8 cellular contexts compared by ENCODE assay signal in the genomic region with DNA sequence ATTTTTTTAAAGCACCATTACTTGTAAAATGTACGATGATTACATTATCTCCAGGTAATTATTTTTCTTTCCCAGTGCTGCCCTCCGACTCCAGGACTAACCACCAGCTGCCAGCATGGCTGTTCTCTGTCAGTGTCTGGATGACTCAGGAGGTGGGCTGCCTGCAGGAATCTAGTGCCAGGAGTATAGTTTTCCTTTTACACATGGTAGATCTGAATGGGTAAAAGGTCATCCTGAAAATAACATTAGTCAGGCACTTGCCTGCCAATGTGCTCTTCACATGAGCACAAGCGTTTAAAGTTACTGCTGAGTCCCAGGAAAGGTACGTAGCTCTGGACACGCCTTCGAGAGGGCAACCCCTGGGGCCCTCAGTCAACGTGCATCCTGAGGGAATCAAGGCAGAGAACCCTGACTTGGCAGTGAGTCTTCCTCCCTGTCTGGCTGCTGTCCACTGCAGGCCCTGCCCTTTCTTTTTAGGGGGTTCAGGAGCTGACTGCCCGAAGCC. TPM values are rescaled to one million over a fixed set of nuclear protein-coding genes. Genes with fewer than 3 reads are reported as not detected.
DNase-seq lines count a peak whose midpoint lies in the region; ATAC-seq and TF ChIP-seq lines count a peak whose summit lies in the region.

No MANE protein-coding gene starts in this region.

- no peaks in the 10 kb centered on the region for H3K9me3 Mint-ChIP-seq in activated T-helper 17 cell treated with anti-CD3 and anti-CD28 coated beads, Interleukin-2, amount 50 U/mL, for 72 hours
- no peaks in the 10 kb centered on the region for H3K9me3 Mint-ChIP-seq in stimulated activated memory B cell treated with anti-CD40 and anti-IgM and Interleukin-4, amounts not matched to agents 10 μg/mL and 1 μg/mL and 100 μg/mL, for 72 hours

- no peaks in the 10 kb centered on the region for H3K27me3 ChIP-seq in left ventricle myocardium inferior (ENCODE audit: low read depth)

- peaks cover 16% of the 10 kb centered on the region for H3K36me3 ChIP-seq in left ventricle myocardium inferior

- peak overlapping the region; percentile 78 for H3K4me3 ChIP-seq in left ventricle myocardium inferior

- no peak for TF ChIP-seq CTCF in left ventricle myocardium inferior (IDR thresholded peaks at IDR 0.05; ENCODE audit: borderline replicate concordance)

- H3K4me3 Mint-ChIP-seq in activated T-helper 17 cell treated with anti-CD3 and anti-CD28 coated beads, Interleukin-2, amount 50 U/mL, for 72 hours = peak overlapping the region; percentile 83
- H3K4me3 Mint-ChIP-seq in stimulated activated memory B cell treated with anti-CD40 and anti-IgM and Interleukin-4, amounts not matched to agents 10 μg/mL and 1 μg/mL and 100 μg/mL, for 72 hours = peak overlapping the region; percentile 95

- peaks cover 71% of the 10 kb centered on the region for H3K4me1 ChIP-seq in left ventricle myocardium inferior

- peaks cover 58% of the 10 kb centered on the region for H3K4me1 Mint-ChIP-seq in activated T-helper 17 cell treated with anti-CD3 and anti-CD28 coated beads, Interleukin-2, amount 50 U/mL, for 72 hours
- H3K4me1 Mint-ChIP-seq in stimulated activated memory B cell treated with anti-CD40 and anti-IgM and Interleukin-4, amounts not matched to agents 10 μg/mL and 1 μg/mL and 100 μg/mL, for 72 hours = peaks cover 68% of the 10 kb centered on the region

- peak overlapping the region; percentile 94 for H3K27ac ChIP-seq in left ventricle myocardium inferior (replicated peaks)

- ATAC-seq in activated T-helper 17 cell treated with anti-CD3 and anti-CD28 coated beads, Interleukin-2, amount 50 U/mL, for 72 hours (replicated peaks) = no peak
- no peak for ATAC-seq in stimulated activated memory B cell treated with anti-CD40 and anti-IgM and Interleukin-4, amounts not matched to agents 10 μg/mL and 1 μg/mL and 100 μg/mL, for 72 hours
- ATAC-seq in HG03342 (IDR thresholded peaks at IDR 0.05; ENCODE audit: unreplicated experiment) = no peak

- DNase-seq in HPDE6-E6E7 (ENCODE audit: extremely low spot score) (peak; percentile 76), left ventricle myocardium inferior (no peak), mucosa of gallbladder (ENCODE audit: low spot score) (no peak), cerebellum (ENCODE audit: low spot score) (no peak)
- DNase-seq in activated effector memory CD4-positive, alpha-beta T cell treated with anti-CD3 and anti-CD28 coated beads, Interleukin-2, amount 50 U/mL, for 16 hours = no peak

- H3K9me3 ChIP-seq in left ventricle myocardium inferior (replicated peaks) = no peaks in the 10 kb centered on the region

- peaks cover 82% of the 10 kb centered on the region for H3K36me3 Mint-ChIP-seq in activated T-helper 17 cell treated with anti-CD3 and anti-CD28 coated beads, Interleukin-2, amount 50 U/mL, for 72 hours (ENCODE audit: low read depth)
- H3K36me3 Mint-ChIP-seq in stimulated activated memory B cell treated with anti-CD40 and anti-IgM and Interleukin-4, amounts not matched to agents 10 μg/mL and 1 μg/mL and 100 μg/mL, for 72 hours = peaks cover 22% of the 10 kb centered on the region

- no peaks in the 10 kb centered on the region for H3K27me3 Mint-ChIP-seq in activated T-helper 17 cell treated with anti-CD3 and anti-CD28 coated beads, Interleukin-2, amount 50 U/mL, for 72 hours
- no peaks in the 10 kb centered on the region for H3K27me3 Mint-ChIP-seq in stimulated activated memory B cell treated with anti-CD40 and anti-IgM and Interleukin-4, amounts not matched to agents 10 μg/mL and 1 μg/mL and 100 μg/mL, for 72 hours

- intact Hi-C loops in left ventricle myocardium inferior (cut with micrococcal nuclease) = no loop called here

- peak overlapping the region; percentile 98 for H3K27ac Mint-ChIP-seq in activated T-helper 17 cell treated with anti-CD3 and anti-CD28 coated beads, Interleukin-2, amount 50 U/mL, for 72 hours
- peak overlapping the region; percentile 81 for H3K27ac Mint-ChIP-seq in stimulated activated memory B cell treated with anti-CD40 and anti-IgM and Interleukin-4, amounts not matched to agents 10 μg/mL and 1 μg/mL and 100 μg/mL, for 72 hours

RNA-seq across cellular contexts. Expression of a gene that starts 2.4 kb away (rescaled TPM):
- total RNA-seq in activated T-helper 17 cell treated with anti-CD3 and anti-CD28 coated beads, Interleukin-2, amount 50 U/mL, for 72 hours = 10 to 100 TPM; 82.3 to 89.8 TPM
- 126 TPM for total RNA-seq in left ventricle myocardium inferior
- 155 TPM for total RNA-seq in mucosa of gallbladder
- 61.2 TPM for total RNA-seq in cerebellum

RNA-seq across cellular contexts. Expression of a gene that starts 7.7 kb away (rescaled TPM):
- 100 to 1,000 TPM; 118 to 331 TPM for total RNA-seq in activated T-helper 17 cell treated with anti-CD3 and anti-CD28 coated beads, Interleukin-2, amount 50 U/mL, for 72 hours
- total RNA-seq in left ventricle myocardium inferior = 11.2 TPM
- total RNA-seq in mucosa of gallbladder = 4.1 TPM
- total RNA-seq in cerebellum = 2.4 TPM
